Comparison of ENCODE assay signal across 20 cellular contexts in genomic region chr1:64497484-64497883, GRCh38. TPM values are rescaled to one million over a fixed set of nuclear protein-coding genes. Genes with fewer than 3 reads are reported as not detected.
DNase-seq lines count a peak whose midpoint lies in the region; ATAC-seq and TF ChIP-seq lines count a peak whose summit lies in the region.
"Had no signal": no experiment of that assay in that cellular context is flagged by ENCODE, and none has a peak within 500 bp of the region (broad histone marks: within the 10 kb centered on the region; RNA-seq: fewer than 3 reads in every experiment).

No MANE protein-coding gene starts in this region.

- peaks cover 91% of the 10 kb centered on the region for H3K4me1 Mint-ChIP-seq in neural progenitor cell

- peaks cover 10% of the 10 kb centered on the region for H3K36me3 Mint-ChIP-seq in neural progenitor cell
- H3K36me3 Mint-ChIP-seq: CD4-positive, CD25-positive, alpha-beta regulatory T cell had no signal

- H3K27me3 Mint-ChIP-seq in neural progenitor cell (ENCODE audit: insufficient read depth, low read depth): peaks cover under 1% of the 10 kb centered on the region

- no peak overlapping the region for H3K9ac ChIP-seq in neural progenitor cell

- H3K27ac ChIP-seq in adrenal gland (peak overlapping the region in 3 of 5 donors; percentile 6 to 68 (median 67)), neural progenitor cell (peak overlapping the region; percentile 58)
- H3K27ac ChIP-seq: right atrium auricular region had no signal

- H3K79me2 ChIP-seq in neural progenitor cell (ENCODE audit: low read depth): peaks cover 82% of the 10 kb centered on the region

- H3K27me3 ChIP-seq in adrenal gland (no peaks in the 10 kb centered on the region), neural progenitor cell (peaks cover 20% of the 10 kb centered on the region)
- H3K27me3 ChIP-seq: right atrium auricular region had no signal

- H3K9me3 Mint-ChIP-seq in neural progenitor cell: no peaks in the 10 kb centered on the region
- H3K9me3 Mint-ChIP-seq: T-helper 1 cell treated with Interleukin-12 subunit alpha and Interleukin-12 subunit beta and Interleukin-4 antibody, amounts not matched to agents 30 μg/mL and 1 μg/mL, for 36 hours had no signal

- intact Hi-C loops in adrenal gland (cut with DNase I): no loop called here
- intact Hi-C loops in head of caudate nucleus (cut with DNase I): no loop called here

- TF ChIP-seq CTCF in adrenal gland (IDR thresholded peaks at IDR 0.05) (no peak), fibroblast of the aortic adventitia (IDR thresholded peaks at IDR 0.05; ENCODE audit: insufficient read depth, low read length) (no peak), neural progenitor cell (IDR thresholded peaks at IDR 0.05) (no peak)

- peak overlapping the region; percentile 65 for H3K4me3 Mint-ChIP-seq in neural progenitor cell
- H3K4me3 Mint-ChIP-seq: CD4-positive, CD25-positive, alpha-beta regulatory T cell; T-helper 1 cell treated with Interleukin-12 subunit alpha and Interleukin-12 subunit beta and Interleukin-4 antibody, amounts not matched to agents 30 μg/mL and 1 μg/mL, for 36 hours had no signal

- H4K20me1 ChIP-seq in neural progenitor cell (ENCODE audit: low read depth): peaks cover 44% of the 10 kb centered on the region

- H3K4me1 ChIP-seq in adrenal gland (replicated peaks in 1 of 2) (peaks cover 33 to 53% of the 10 kb centered on the region in 2 donors), neural progenitor cell (peaks cover 67% of the 10 kb centered on the region)
- H3K4me1 ChIP-seq: right atrium auricular region had no signal

- H2AFZ ChIP-seq in neural progenitor cell (replicated peaks): no peak overlapping the region

- no peak for ATAC-seq in HG02840 (IDR thresholded peaks at IDR 0.05; ENCODE audit: low FRiP score, unreplicated experiment)
- no peak for ATAC-seq in GM18511 (IDR thresholded peaks at IDR 0.05; ENCODE audit: unreplicated experiment)
- ATAC-seq: left ventricle myocardium superior had no signal

- H3K9me3 ChIP-seq in adrenal gland (replicated peaks in 1 of 3) (no peaks in the 10 kb centered on the region), neural progenitor cell (ENCODE audit: low read depth) (no peaks in the 10 kb centered on the region)
- H3K9me3 ChIP-seq: right atrium auricular region, thoracic aorta had no signal

- peak overlapping the region; percentile 98 for H3K27ac Mint-ChIP-seq in neural progenitor cell
- H3K27ac Mint-ChIP-seq: CD4-positive, CD25-positive, alpha-beta regulatory T cell; T-helper 1 cell treated with Interleukin-12 subunit alpha and Interleukin-12 subunit beta and Interleukin-4 antibody, amounts not matched to agents 30 μg/mL and 1 μg/mL, for 36 hours had no signal

- H3K36me3 ChIP-seq in adrenal gland (replicated peaks in 1 of 2): no peaks in the 10 kb centered on the region
- H3K36me3 ChIP-seq in neural progenitor cell: no peaks in the 10 kb centered on the region
- H3K36me3 ChIP-seq: right atrium auricular region, thoracic aorta had no signal

- TF ChIP-seq POLR2A in adrenal gland (IDR thresholded peaks at IDR 0.05): no peak

- H3F3A ChIP-seq in neural progenitor cell (ENCODE audit: low read depth): peaks cover 47% of the 10 kb centered on the region

- H3K4me3 ChIP-seq in adrenal gland (no peak overlapping the region), fibroblast of the aortic adventitia (ENCODE audit: low read depth, low read length) (no peak overlapping the region), neural progenitor cell (no peak overlapping the region)
- H3K4me3 ChIP-seq: right atrium auricular region, thoracic aorta had no signal

- DNase-seq in GM03348 (ENCODE audit: low spot score): peak; percentile 21
- DNase-seq in adrenal gland: peak in 1 of 7 donors; percentile 33
- DNase-seq in fibroblast of the aortic adventitia (ENCODE audit: low read depth): peak; percentile 47
- DNase-seq in neural progenitor cell (ENCODE audit: low spot score): no peak
- DNase-seq in head of caudate nucleus: no peak
- DNase-seq in activated T-cell treated with anti-CD3 and anti-CD28 coated beads for 4 hours: no peak
- DNase-seq: activated CD4-positive, alpha-beta T cell treated with anti-CD3 and anti-CD28 coated beads, Interleukin-2, amount 50 U/mL, for 1 hour; CD4-positive, CD25-positive, alpha-beta regulatory T cell; cerebellar nuclear complex; left ventricle myocardium superior; NCI-H1105 treated with DMSO at 0.1 percent for 48 hours; NCI-H2171; NCI-H748 treated with DMSO at 0.1 percent for 48 hours; occipital lobe; stimulated activated CD4-positive, alpha-beta T cell treated with anti-CD3 and anti-CD28 coated beads, Interleukin-15, amount 100 ng/mL, for 24 hours had no signal

- 66 to 69% (median 67%) methylated on average over 2 of the region's 2 CpGs for WGBS in adrenal gland, 4 donors

- H3K4me2 ChIP-seq in neural progenitor cell: peak overlapping the region; percentile 82

RNA-seq across cellular contexts. Expression of gene CACHD1, which starts 27.6 kb away (rescaled TPM):
- total RNA-seq in adrenal gland: 10 to 100 TPM; 21.1 to 43.1 (median 32.7) TPM
- polyA plus RNA-seq in adrenal gland: 10 to 100 TPM; 14.8 to 23.6 (median 15.8) TPM
- 7.3 and 11.6 TPM in 2 replicates for total RNA-seq in fibroblast of the aortic adventitia (ENCODE audit: low replicate concordance)
- 49.9 and 61.0 TPM in 2 replicates for total RNA-seq in neural progenitor cell (ENCODE audit: low replicate concordance)

Comparison
In these comparisons a context has a peak if more than half of its experiments do, and no peak if none do; other contexts are left out.
1. DNase-seq: peak in GM03348 (single experiment) and fibroblast of the aortic adventitia (single experiment); none in neural progenitor cell (single experiment), head of caudate nucleus (0 of 42) and activated T-cell treated with anti-CD3 and anti-CD28 coated beads for 4 hours (single experiment).